ENCODE assay signal across 9 cellular contexts in the genomic region with DNA sequence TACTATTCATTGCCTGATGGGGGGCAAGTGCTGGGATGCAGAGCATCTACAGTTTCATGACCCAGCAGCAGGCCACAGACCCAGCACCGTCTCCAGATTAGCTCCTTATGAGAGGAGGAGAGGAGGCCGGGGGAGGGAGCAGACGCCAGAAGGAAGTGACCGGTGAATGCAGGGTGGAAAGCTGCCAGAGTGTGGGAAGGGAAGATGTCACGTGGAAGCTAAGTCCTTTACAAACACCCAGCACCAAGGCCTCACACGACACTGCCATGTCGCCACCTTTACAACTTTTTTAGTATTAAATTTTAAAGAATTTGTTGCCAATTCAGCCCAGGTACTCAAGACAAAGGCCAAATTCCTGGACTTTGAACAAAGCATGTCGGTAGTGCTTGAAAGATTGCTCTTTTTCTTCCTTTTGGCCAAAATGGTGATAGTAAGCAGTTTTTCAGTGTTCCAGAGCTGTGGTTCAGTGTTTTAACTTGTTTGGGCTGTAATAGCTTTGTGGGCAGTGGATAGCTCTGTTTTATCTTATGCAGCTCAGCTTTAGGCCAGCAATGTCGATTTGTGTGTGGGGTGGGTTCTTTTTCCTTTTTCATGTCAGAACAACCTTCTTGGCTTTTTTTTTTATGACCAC. TPM values are rescaled to one million over a fixed set of nuclear protein-coding genes. Genes with fewer than 3 reads are reported as not detected.
DNase-seq lines count a peak whose midpoint lies in the region; ATAC-seq and TF ChIP-seq lines count a peak whose summit lies in the region.
"Had no signal": no experiment of that assay in that cellular context is flagged by ENCODE, and none has a peak within 500 bp of the region (broad histone marks: within the 10 kb centered on the region; RNA-seq: fewer than 3 reads in every experiment).

No MANE protein-coding gene starts in this region.

- ATAC-seq in left cardiac atrium, result peak; percentile 76 to 77
- ATAC-seq in HG02938 (IDR thresholded peaks at IDR 0.05; ENCODE audit: unreplicated experiment), result no peak
- no peak for ATAC-seq in HG03571 (IDR thresholded peaks at IDR 0.05; ENCODE audit: unreplicated experiment)

- peaks cover 57% of the 10 kb centered on the region for H3K4me1 ChIP-seq in rectal smooth muscle tissue (ENCODE audit: control insufficient read depth, insufficient read depth, low read length)

- intact Hi-C loops in left cardiac atrium (cut with DNase I), result no loop called here

- TF ChIP-seq CTCF in GM13976 (IDR thresholded peaks at IDR 0.05; ENCODE audit: borderline replicate concordance, control extremely low read depth, extremely low read depth, insufficient read depth, missing control alignments), result no peak

- H3K4me3 ChIP-seq in rectal smooth muscle tissue (ENCODE audit: low read length), result peak overlapping the region; percentile 17

- H3K36me3 ChIP-seq in rectal smooth muscle tissue (ENCODE audit: control insufficient read depth, insufficient read depth, low read length), result peaks cover 3% of the 10 kb centered on the region

- in situ Hi-C loops in GM13976 (cut with MboI; ENCODE audit: low sequenced_read_pairs, unreplicated experiment), result no loop called here

- no peak overlapping the region for H3K9ac ChIP-seq in rectal smooth muscle tissue (ENCODE audit: low read length)

- peak; percentile 45 for DNase-seq in DMS53 treated with DMSO at 0.1 percent for 48 hours (lab: John Stamatoyannopoulos, UW; ENCODE audit: unreplicated experiment)
- DNase-seq in left cardiac atrium, result peak; percentile 89
- DNase-seq in retina, result no peak
- no peak for DNase-seq in GM13976 (ENCODE audit: low spot score)
- DNase-seq: cortex of kidney had no signal

- peak overlapping the region; percentile 37 for H3K27ac ChIP-seq in angular gyrus (ENCODE audit: low read depth, low read length)
- H3K27ac ChIP-seq in rectal smooth muscle tissue (ENCODE audit: low read depth, low read length), result peak overlapping the region; percentile 73

- no peaks in the 10 kb centered on the region for H3K27me3 ChIP-seq in rectal smooth muscle tissue (ENCODE audit: control insufficient read depth, insufficient read depth, low read length)

RNA-seq across cellular contexts. Expression of a gene that starts 58.2 kb away (rescaled TPM):
- total RNA-seq in left cardiac atrium, result 10 to 100 TPM; 62.9 to 72.6 TPM

Comparison
In these comparisons a context has a peak if more than half of its experiments do, and no peak if none do; other contexts are left out.
1. DNase-seq: peak in DMS53 treated with DMSO at 0.1 percent for 48 hours (single experiment) and left cardiac atrium (single experiment); none in retina (single experiment) and GM13976 (single experiment).
2. ATAC-seq: peak in left cardiac atrium (2 of 2); none in HG02938 (single experiment) and HG03571 (single experiment).